Comparison of ENCODE assay signal across 8 cellular contexts in genomic region chr5:108749130-108749861, GRCh38. TPM values are rescaled to one million over a fixed set of nuclear protein-coding genes. Genes with fewer than 3 reads are reported as not detected.
DNase-seq lines count a peak whose midpoint lies in the region; ATAC-seq, FAIRE-seq and TF ChIP-seq lines count a peak whose summit lies in the region.

No MANE protein-coding gene starts in this region.

- peak in 1 of 5 experiments; percentile 4 for TF ChIP-seq CTCF in gastrocnemius medialis (IDR thresholded peaks at IDR 0.05 in 4 of 5, conservative IDR thresholded peaks at IDR 0.05 in 1 of 5)

- intact Hi-C loops in gastrocnemius medialis (cut with DNase I; ENCODE audit: low total_unique reads): loop anchor here (1.0 to 10.0 kb wide), 3 partner anchors 68 to 1986 kb away; partner anchors contain the start of gene SLC25A46

- in situ Hi-C loops in gastrocnemius medialis (cut with MboI; ENCODE audit: low sequenced_read_pairs in 4 of 4): loop anchor here in 3 of 4 donors (25.0 kb wide), 3 partner anchors 362 to 938 kb away; partner anchors contain the start of genes FBXL17 (in 1 of the 3), MAN2A1 (in 1 of the 3) and PJA2 (in 1 of the 3)

- ATAC-seq in HG02938 (IDR thresholded peaks at IDR 0.05; ENCODE audit: unreplicated experiment) (peak; percentile 25), gastrocnemius medialis (peak; percentile 25 to 34)

- H3K27me3 ChIP-seq in iPS DF 6.9 (ENCODE audit: control insufficient read depth, insufficient read depth, low read length): no peaks in the 10 kb centered on the region
- H3K27me3 ChIP-seq in gastrocnemius medialis: no peaks in the 10 kb centered on the region

- no peaks in the 10 kb centered on the region for H3K4me1 ChIP-seq in iPS DF 6.9 (ENCODE audit: control insufficient read depth, insufficient read depth, low read length)
- H3K4me1 ChIP-seq in gastrocnemius medialis: peaks cover 3 to 15% of the 10 kb centered on the region in 2 donors

- WGBS in iPS DF 6.9 (ENCODE audit: insufficient coverage, insufficient read length): no CpG with 5 or more reads among the region's 40 CpGs

- no peaks in the 10 kb centered on the region for H3K36me3 ChIP-seq in iPS DF 6.9 (ENCODE audit: control insufficient read depth, insufficient read depth, low read length)
- H3K36me3 ChIP-seq in gastrocnemius medialis: no peaks in the 10 kb centered on the region

- H3K9me3 ChIP-seq in iPS DF 6.9 (ENCODE audit: control insufficient read depth, insufficient read depth, low read length): no peaks in the 10 kb centered on the region
- H3K9me3 ChIP-seq in gastrocnemius medialis: no peaks in the 10 kb centered on the region

- FAIRE-seq in GM18507 (lab: Jason Lieb, UNC): peak; percentile 90

- H3K4me3 ChIP-seq in iPS DF 6.9 (ENCODE audit: low read length): peak overlapping the region; percentile 79; the same call in 1 of the 2 replicates
- H3K4me3 ChIP-seq in gastrocnemius medialis: peak overlapping the region; percentile 88 to 99 (median 96)

- TF ChIP-seq POLR2A in gastrocnemius medialis (IDR thresholded peaks at IDR 0.05): no peak

- DNase-seq in AG08396 (ENCODE audit: low spot score) (peak; percentile 74), GM18507 (ENCODE audit: extremely low spot score, insufficient read length, low read depth) (no peak), NCI-H526 treated with DMSO at 0.1 percent for 48 hours (lab: John Stamatoyannopoulos, UW) (peak; percentile 15), iPS DF 6.9 (ENCODE audit: low read depth, low spot score) (peak; percentile 25), gastrocnemius medialis (no peak), cerebellar nuclear complex (lab: John Stamatoyannopoulos, UW) (no peak)

- H3K27ac ChIP-seq in angular gyrus (ENCODE audit: low read depth, low read length): peak overlapping the region; percentile 77
- H3K27ac ChIP-seq in iPS DF 6.9 (ENCODE audit: low read length): no peak overlapping the region
- H3K27ac ChIP-seq in gastrocnemius medialis: peak overlapping the region; percentile 96 to 100 (median 98)

RNA-seq across cellular contexts. Expression of gene FER, which starts 1.6 kb away (rescaled TPM):
- total RNA-seq in gastrocnemius medialis: 1 to 10 TPM; 2.2 to 7.5 (median 3.7) TPM

Comparison
In these comparisons a context has a peak if more than half of its experiments do, and no peak if none do; other contexts are left out.
1. DNase-seq: peak in AG08396 (single experiment), NCI-H526 treated with DMSO at 0.1 percent for 48 hours (single experiment) and iPS DF 6.9 (single experiment); none in GM18507 (single experiment), gastrocnemius medialis (0 of 2) and cerebellar nuclear complex (0 of 2).